Comparison of ENCODE assay signal across 1 cellular context in the genomic region with DNA sequence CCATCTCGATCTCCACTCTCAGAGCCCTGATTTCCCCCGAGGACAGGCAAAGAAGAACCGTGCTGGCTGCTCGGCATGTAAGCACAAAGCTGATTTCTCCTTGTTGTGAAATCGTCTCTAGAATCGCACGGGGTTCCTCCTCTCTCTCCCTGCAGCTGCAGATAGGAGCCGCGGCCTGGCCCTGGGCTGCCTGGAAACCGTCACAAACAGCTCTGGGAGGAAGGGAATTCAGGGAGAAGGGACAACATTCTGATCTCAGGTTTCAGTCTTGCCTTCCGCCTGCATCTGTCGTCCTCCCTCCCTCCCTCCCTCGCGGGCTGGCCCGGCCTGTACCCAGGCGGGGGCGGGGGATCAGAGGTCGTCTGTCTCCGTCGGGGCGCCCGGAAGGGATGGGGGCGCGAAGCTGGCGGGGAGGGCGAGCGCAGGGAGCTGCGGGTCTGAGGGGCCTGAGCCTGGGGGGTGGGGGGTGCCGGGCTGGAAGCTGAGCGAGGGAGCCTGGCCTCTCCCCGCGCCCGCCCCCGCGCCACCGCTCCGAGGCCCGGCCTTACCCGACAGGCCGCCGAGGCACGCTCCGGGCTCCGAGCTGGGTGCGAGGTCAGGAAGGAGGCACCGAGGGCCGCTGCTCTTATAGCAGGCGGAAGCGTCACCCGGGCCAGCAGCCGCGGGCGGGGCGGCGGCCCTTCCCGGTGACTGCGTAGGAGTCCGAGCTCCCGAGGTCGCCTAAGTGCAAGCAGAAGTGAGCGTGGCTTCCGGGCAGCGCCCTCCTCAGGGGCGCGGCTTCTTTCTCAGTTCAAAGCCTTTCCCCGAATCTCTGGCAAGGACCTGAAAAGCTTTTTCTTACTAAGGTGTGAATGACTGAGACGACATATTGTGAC.
TF ChIP-seq lines count a peak whose summit lies in the region.

SERPINB1 (minus strand) TSS at position 600 of the 875 bp plus-strand sequence. CDS start 1,277 bp downstream, outside the sequence.

TF ChIP-seq in HepG2, 621 proteins besides CTCF, POLR2A, EP300 and RAD21 (continued from another document and continues in another):
- TF ChIP-seq, protein P1, sequence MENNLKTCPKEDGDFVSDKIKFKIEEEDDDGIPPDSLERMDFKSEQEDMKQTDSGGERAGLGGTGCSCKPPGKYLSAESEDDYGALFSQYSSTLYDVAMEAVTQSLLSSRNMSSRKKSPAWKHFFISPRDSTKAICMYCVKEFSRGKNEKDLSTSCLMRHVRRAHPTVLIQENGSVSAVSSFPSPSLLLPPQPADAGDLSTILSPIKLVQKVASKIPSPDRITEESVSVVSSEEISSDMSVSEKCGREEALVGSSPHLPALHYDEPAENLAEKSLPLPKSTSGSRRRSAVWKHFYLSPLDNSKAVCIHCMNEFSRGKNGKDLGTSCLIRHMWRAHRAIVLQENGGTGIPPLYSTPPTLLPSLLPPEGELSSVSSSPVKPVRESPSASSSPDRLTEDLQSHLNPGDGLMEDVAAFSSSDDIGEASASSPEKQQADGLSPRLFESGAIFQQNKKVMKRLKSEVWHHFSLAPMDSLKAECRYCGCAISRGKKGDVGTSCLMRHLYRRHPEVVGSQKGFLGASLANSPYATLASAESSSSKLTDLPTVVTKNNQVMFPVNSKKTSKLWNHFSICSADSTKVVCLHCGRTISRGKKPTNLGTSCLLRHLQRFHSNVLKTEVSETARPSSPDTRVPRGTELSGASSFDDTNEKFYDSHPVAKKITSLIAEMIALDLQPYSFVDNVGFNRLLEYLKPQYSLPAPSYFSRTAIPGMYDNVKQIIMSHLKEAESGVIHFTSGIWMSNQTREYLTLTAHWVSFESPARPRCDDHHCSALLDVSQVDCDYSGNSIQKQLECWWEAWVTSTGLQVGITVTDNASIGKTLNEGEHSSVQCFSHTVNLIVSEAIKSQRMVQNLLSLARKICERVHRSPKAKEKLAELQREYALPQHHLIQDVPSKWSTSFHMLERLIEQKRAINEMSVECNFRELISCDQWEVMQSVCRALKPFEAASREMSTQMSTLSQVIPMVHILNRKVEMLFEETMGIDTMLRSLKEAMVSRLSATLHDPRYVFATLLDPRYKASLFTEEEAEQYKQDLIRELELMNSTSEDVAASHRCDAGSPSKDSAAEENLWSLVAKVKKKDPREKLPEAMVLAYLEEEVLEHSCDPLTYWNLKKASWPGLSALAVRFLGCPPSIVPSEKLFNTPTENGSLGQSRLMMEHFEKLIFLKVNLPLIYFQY (CRISPR knock-in tag; IDR thresholded peaks at IDR 0.05; ENCODE audit: borderline replicate concordance), result peak; percentile 78; the same call in 1 of the 2 replicates
- peak; percentile 95 for TF ChIP-seq CSRNP1 (CRISPR knock-in tag; IDR thresholded peaks at IDR 0.05)
- 0 out of 2 replicates have a peak, but pooled peaks have one; percentile 58 for TF ChIP-seq PCBP1 (IDR thresholded peaks at IDR 0.05; ENCODE audit: borderline replicate concordance, low read depth, low read length)
- TF ChIP-seq MAFK (conservative IDR thresholded peaks at IDR 0.05 in 1 of 2, IDR thresholded peaks at IDR 0.05 in 1 of 2; ENCODE audit: low read length in 2 of 2), result no peak
- peak; percentile 41; the same call in 1 of the 2 replicates for TF ChIP-seq ZC3H4 (CRISPR knock-in tag; IDR thresholded peaks at IDR 0.05; ENCODE audit: borderline replicate concordance)
- TF ChIP-seq MAZ (IDR thresholded peaks at IDR 0.05; ENCODE audit: borderline replicate concordance, low read depth, low read length), result peak; percentile 95
- TF ChIP-seq MAZ (CRISPR knock-in tag; IDR thresholded peaks at IDR 0.05; ENCODE audit: low read depth), result peak; percentile 100
- TF ChIP-seq HNRNPUL1 (IDR thresholded peaks at IDR 0.05; ENCODE audit: low read depth, low read length), result 0 out of 2 replicates have a peak, but pooled peaks have one; percentile 56
- TF ChIP-seq BRD4 (CRISPR knock-in tag; IDR thresholded peaks at IDR 0.05), result peak; percentile 50; the same call in 1 of the 2 replicates
- TF ChIP-seq KDM2A (CRISPR knock-in tag; IDR thresholded peaks at IDR 0.05; ENCODE audit: borderline replicate concordance, low read depth), result peak; percentile 83; the same call in 1 of the 2 replicates
- peak; percentile 49; the same call in 1 of the 2 replicates for TF ChIP-seq ZNF790 (CRISPR knock-in tag; IDR thresholded peaks at IDR 0.05; ENCODE audit: borderline replicate concordance)
- no peak; the same call in 1 of the 2 replicates for TF ChIP-seq HNRNPL (IDR thresholded peaks at IDR 0.05; ENCODE audit: low read depth, low read length)
- TF ChIP-seq E2F1 (CRISPR knock-in tag; IDR thresholded peaks at IDR 0.05), result no peak
- 0 out of 2 replicates have a peak, but pooled peaks have one; percentile 56 for TF ChIP-seq MIER3 (CRISPR knock-in tag; IDR thresholded peaks at IDR 0.05; ENCODE audit: borderline replicate concordance)
- no peak for TF ChIP-seq ZNF343 (CRISPR knock-in tag; IDR thresholded peaks at IDR 0.05)
- TF ChIP-seq ZFP36 (IDR thresholded peaks at IDR 0.05; ENCODE audit: borderline replicate concordance, low read depth, low read length, partially characterized antibody), result no peak
- peak; percentile 71; the same call in 1 of the 2 replicates for TF ChIP-seq ZNF737 (CRISPR knock-in tag; IDR thresholded peaks at IDR 0.05; ENCODE audit: borderline replicate concordance)
- no peak for TF ChIP-seq ZNF619 (CRISPR knock-in tag; IDR thresholded peaks at IDR 0.05)
- TF ChIP-seq ZNF552 (CRISPR knock-in tag; IDR thresholded peaks at IDR 0.05; ENCODE audit: borderline replicate concordance), result peak; percentile 73; the same call in 1 of the 2 replicates
- TF ChIP-seq GLI4 (CRISPR knock-in tag; IDR thresholded peaks at IDR 0.05; ENCODE audit: borderline replicate concordance), result peak; percentile 57; the same call in 1 of the 2 replicates
- TF ChIP-seq NFATC3 (CRISPR knock-in tag; IDR thresholded peaks at IDR 0.05), result peak; percentile 20; the same call in 1 of the 2 replicates
- TF ChIP-seq ZBTB7A (CRISPR knock-in tag; IDR thresholded peaks at IDR 0.05), result peak; percentile 74
- TF ChIP-seq ZNF644 (CRISPR knock-in tag; IDR thresholded peaks at IDR 0.05; ENCODE audit: low read depth), result no peak; the same call in 1 of the 2 replicates
- peak; percentile 61; the same call in 1 of the 2 replicates for TF ChIP-seq TBX3 (IDR thresholded peaks at IDR 0.05; ENCODE audit: borderline replicate concordance)
- peak; percentile 60; the same call in 1 of the 2 replicates for TF ChIP-seq JUND (CRISPR knock-in tag; IDR thresholded peaks at IDR 0.05)
- TF ChIP-seq PLSCR1 (CRISPR knock-in tag; IDR thresholded peaks at IDR 0.05; ENCODE audit: borderline replicate concordance), result peak; percentile 85; the same call in 1 of the 2 replicates
- peak; percentile 78; the same call in 1 of the 2 replicates for TF ChIP-seq ZNF337 (CRISPR knock-in tag; IDR thresholded peaks at IDR 0.05; ENCODE audit: borderline replicate concordance, low read depth)
- TF ChIP-seq, protein P2, sequence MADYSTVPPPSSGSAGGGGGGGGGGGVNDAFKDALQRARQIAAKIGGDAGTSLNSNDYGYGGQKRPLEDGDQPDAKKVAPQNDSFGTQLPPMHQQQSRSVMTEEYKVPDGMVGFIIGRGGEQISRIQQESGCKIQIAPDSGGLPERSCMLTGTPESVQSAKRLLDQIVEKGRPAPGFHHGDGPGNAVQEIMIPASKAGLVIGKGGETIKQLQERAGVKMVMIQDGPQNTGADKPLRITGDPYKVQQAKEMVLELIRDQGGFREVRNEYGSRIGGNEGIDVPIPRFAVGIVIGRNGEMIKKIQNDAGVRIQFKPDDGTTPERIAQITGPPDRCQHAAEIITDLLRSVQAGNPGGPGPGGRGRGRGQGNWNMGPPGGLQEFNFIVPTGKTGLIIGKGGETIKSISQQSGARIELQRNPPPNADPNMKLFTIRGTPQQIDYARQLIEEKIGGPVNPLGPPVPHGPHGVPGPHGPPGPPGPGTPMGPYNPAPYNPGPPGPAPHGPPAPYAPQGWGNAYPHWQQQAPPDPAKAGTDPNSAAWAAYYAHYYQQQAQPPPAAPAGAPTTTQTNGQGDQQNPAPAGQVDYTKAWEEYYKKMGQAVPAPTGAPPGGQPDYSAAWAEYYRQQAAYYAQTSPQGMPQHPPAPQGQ (CRISPR knock-in tag; IDR thresholded peaks at IDR 0.05; ENCODE audit: borderline replicate concordance), result peak; percentile 84; the same call in 1 of the 2 replicates
- TF ChIP-seq ZNF709 (CRISPR knock-in tag; IDR thresholded peaks at IDR 0.05), result peak; percentile 94
- peak; percentile 80 for TF ChIP-seq THAP11 (CRISPR knock-in tag; IDR thresholded peaks at IDR 0.05)
- TF ChIP-seq ELF3 (CRISPR knock-in tag; IDR thresholded peaks at IDR 0.05), result peak; percentile 98
- TF ChIP-seq IRF2 (CRISPR knock-in tag; IDR thresholded peaks at IDR 0.05), result peak; percentile 57
- peak; percentile 79 for TF ChIP-seq ZBTB38 (CRISPR knock-in tag; IDR thresholded peaks at IDR 0.05)
- peak; percentile 94 for TF ChIP-seq ATF7-NPFF (CRISPR knock-in tag; IDR thresholded peaks at IDR 0.05; ENCODE audit: low read depth)
- TF ChIP-seq ZNF891 (CRISPR knock-in tag; IDR thresholded peaks at IDR 0.05), result no peak
- TF ChIP-seq, protein P3, sequence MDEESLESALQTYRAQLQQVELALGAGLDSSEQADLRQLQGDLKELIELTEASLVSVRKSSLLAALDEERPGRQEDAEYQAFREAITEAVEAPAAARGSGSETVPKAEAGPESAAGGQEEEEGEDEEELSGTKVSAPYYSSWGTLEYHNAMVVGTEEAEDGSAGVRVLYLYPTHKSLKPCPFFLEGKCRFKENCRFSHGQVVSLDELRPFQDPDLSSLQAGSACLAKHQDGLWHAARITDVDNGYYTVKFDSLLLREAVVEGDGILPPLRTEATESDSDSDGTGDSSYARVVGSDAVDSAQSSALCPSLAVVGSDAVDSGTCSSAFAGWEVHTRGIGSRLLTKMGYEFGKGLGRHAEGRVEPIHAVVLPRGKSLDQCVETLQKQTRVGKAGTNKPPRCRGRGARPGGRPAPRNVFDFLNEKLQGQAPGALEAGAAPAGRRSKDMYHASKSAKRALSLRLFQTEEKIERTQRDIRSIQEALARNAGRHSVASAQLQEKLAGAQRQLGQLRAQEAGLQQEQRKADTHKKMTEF (CRISPR knock-in tag; IDR thresholded peaks at IDR 0.05), result peak; percentile 99
- TF ChIP-seq ZNF777 (CRISPR knock-in tag; IDR thresholded peaks at IDR 0.05), result peak; percentile 98
- peak; percentile 99 for TF ChIP-seq RBFOX2 (IDR thresholded peaks at IDR 0.05; ENCODE audit: low read depth, low read length)
- peak; percentile 97; the same call in 1 of the 2 replicates for TF ChIP-seq ZNF558 (CRISPR knock-in tag; IDR thresholded peaks at IDR 0.05; ENCODE audit: borderline replicate concordance)
- TF ChIP-seq, protein P4, sequence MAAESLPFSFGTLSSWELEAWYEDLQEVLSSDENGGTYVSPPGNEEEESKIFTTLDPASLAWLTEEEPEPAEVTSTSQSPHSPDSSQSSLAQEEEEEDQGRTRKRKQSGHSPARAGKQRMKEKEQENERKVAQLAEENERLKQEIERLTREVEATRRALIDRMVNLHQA (CRISPR knock-in tag; IDR thresholded peaks at IDR 0.05), result 0 out of 2 replicates have a peak, but pooled peaks have one; percentile 80
- peak; percentile 87 for TF ChIP-seq NR2C2 (CRISPR knock-in tag; IDR thresholded peaks at IDR 0.05; ENCODE audit: borderline replicate concordance)
- TF ChIP-seq SMARCC2 (IDR thresholded peaks at IDR 0.05), result no peak
- TF ChIP-seq ISX (CRISPR knock-in tag; conservative IDR thresholded peaks at IDR 0.05), result no peak
- TF ChIP-seq ZNF282 (IDR thresholded peaks at IDR 0.05; ENCODE audit: partially characterized antibody), result no peak
- TF ChIP-seq TCF7L2 (IDR thresholded peaks at IDR 0.05; ENCODE audit: low read depth, low read length), result no peak
- no peak for TF ChIP-seq FOXK2 (IDR thresholded peaks at IDR 0.05)
- peak; percentile 89; the same call in 1 of the 2 replicates for TF ChIP-seq ZSCAN5A (CRISPR knock-in tag; IDR thresholded peaks at IDR 0.05; ENCODE audit: borderline replicate concordance)
- TF ChIP-seq TAF1 (CRISPR knock-in tag; IDR thresholded peaks at IDR 0.05), result peak; percentile 69
- TF ChIP-seq ZNF296 (CRISPR knock-in tag; conservative IDR thresholded peaks at IDR 0.05), result no peak
- TF ChIP-seq KLF12 (CRISPR knock-in tag; IDR thresholded peaks at IDR 0.05; ENCODE audit: borderline replicate concordance), result peak; percentile 91; the same call in 1 of the 2 replicates
- TF ChIP-seq LCORL (IDR thresholded peaks at IDR 0.05), result no peak
- TF ChIP-seq LCORL (CRISPR knock-in tag; IDR thresholded peaks at IDR 0.05), result peak; percentile 69; the same call in 1 of the 2 replicates
- TF ChIP-seq SP5 (CRISPR knock-in tag; IDR thresholded peaks at IDR 0.05; ENCODE audit: borderline replicate concordance, low read depth), result peak; percentile 74; the same call in 1 of the 2 replicates
